Comparison of ENCODE assay signal across 17 cellular contexts in the genomic region with DNA sequence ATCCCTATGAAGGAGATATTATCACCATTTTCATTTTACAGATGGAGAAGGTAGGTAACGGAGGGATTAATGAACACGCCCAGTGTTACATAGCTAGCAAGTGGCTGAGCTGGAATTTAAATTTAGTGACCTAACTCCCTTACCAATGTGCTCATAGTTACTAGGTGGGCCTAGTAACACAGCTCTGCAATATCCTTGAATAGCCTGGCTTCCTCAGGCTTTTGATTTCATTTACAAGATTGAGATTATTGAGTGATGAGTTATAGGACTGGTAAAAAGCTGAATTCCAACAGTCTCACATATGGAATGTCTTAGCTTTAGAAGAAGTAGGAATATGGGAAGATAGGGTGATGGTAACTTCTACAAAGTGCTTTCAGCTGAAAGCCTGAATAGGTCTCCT.
"Had no signal": no experiment of that assay in that cellular context is flagged by ENCODE, and none has a peak within 500 bp of the region (broad histone marks: within the 10 kb centered on the region; RNA-seq: fewer than 3 reads in every experiment).

No MANE protein-coding gene starts in this region.

- H3K9me3 ChIP-seq: adrenal gland, left ventricle myocardium inferior, thoracic aorta, upper lobe of left lung had no signal

- H3K27me3 ChIP-seq: cardiac muscle cell, upper lobe of left lung had no signal

- H3K36me3 ChIP-seq: adrenal gland, cardiac muscle cell, left ventricle myocardium inferior, thoracic aorta, upper lobe of left lung had no signal

- DNase-seq: activated CD4-positive, alpha-beta T cell treated with anti-CD3 and anti-CD28 coated beads for 36 hours; activated CD4-positive, alpha-beta T cell treated with anti-CD3 and anti-CD28 coated beads, Interleukin-2, amount 50 U/mL, for 48 hours; activated gamma-delta T cell; adrenal gland; effector CD8-positive, alpha-beta T cell; foreskin melanocyte; kidney; left ventricle myocardium inferior; naive B cell; right cardiac atrium; stimulated activated CD4-positive, alpha-beta T cell treated with anti-CD3 and anti-CD28 coated beads, Interleukin-15, amount 100 ng/mL, for 24 hours; stimulated activated CD4-positive, alpha-beta T cell treated with anti-CD3 and anti-CD28 coated beads, Interleukin-2, amount 100 ng/mL, for 48 hours; upper lobe of left lung had no signal

- ATAC-seq: activated CD4-positive, alpha-beta T cell treated with anti-CD3 and anti-CD28 coated beads for 36 hours; right cardiac atrium; WTC11 had no signal

- H3K4me3 ChIP-seq: adrenal gland, cardiac muscle cell, left ventricle myocardium inferior, skin epidermis, thoracic aorta, upper lobe of left lung had no signal

- H3K27ac ChIP-seq: adrenal gland, cardiac muscle cell, left ventricle myocardium inferior, skin epidermis, thoracic aorta, upper lobe of left lung had no signal

- H3K4me1 ChIP-seq: adrenal gland, left ventricle myocardium inferior had no signal
